ENCODE assay signal across 23 cellular contexts in genomic region chr15:96146711-96147110, GRCh38.
"Had no signal": no experiment of that assay in that cellular context is flagged by ENCODE, and none has a peak within 500 bp of the region (broad histone marks: within the 10 kb centered on the region; RNA-seq: fewer than 3 reads in every experiment).

No MANE protein-coding gene starts in this region.

- H3K27me3 Mint-ChIP-seq: naive B cell, type B pancreatic cell had no signal

- H3K27ac Mint-ChIP-seq: endodermal cell, immature natural killer cell, naive B cell, type B pancreatic cell had no signal

- H3K27me3 ChIP-seq: colonic mucosa, gastrocnemius medialis, neutrophil, right atrium auricular region, thyroid gland had no signal

- H3K4me3 ChIP-seq: colonic mucosa, gastrocnemius medialis, lung, right atrium auricular region, smooth muscle cell, suprapubic skin, thyroid gland had no signal

- H3K9me3 ChIP-seq: colonic mucosa, gastrocnemius medialis, neutrophil, right atrium auricular region, suprapubic skin, thyroid gland had no signal

- DNase-seq: cerebellar nuclear complex; colonic mucosa; dermis blood vessel endothelial cell; endodermal cell; erythroblast; gastrocnemius medialis; immature natural killer cell; kidney; left colon; left ventricle myocardium superior; mesendoderm; naive B cell; stimulated activated CD4-positive, alpha-beta T cell treated with anti-CD3 and anti-CD28 coated beads, Interleukin-2, amount 100 ng/mL, for 48 hours; stimulated activated naive CD4-positive, alpha-beta T cell treated with Interleukin-2 at 50 U/mL for 16 hours; thyroid gland had no signal

- H3K4me1 ChIP-seq: colonic mucosa, gastrocnemius medialis, right atrium auricular region, suprapubic skin, thyroid gland had no signal

- H3K36me3 Mint-ChIP-seq: immature natural killer cell, naive B cell had no signal

- H3K4me1 Mint-ChIP-seq: immature natural killer cell, naive B cell had no signal

- H3K27ac ChIP-seq: colonic mucosa, gastrocnemius medialis, neutrophil, right atrium auricular region, suprapubic skin, thyroid gland had no signal

- H3K4me2 ChIP-seq: smooth muscle cell had no signal

- FAIRE-seq: endothelial cell of umbilical vein, kidney, urothelium cell line had no signal

- H3K4me3 Mint-ChIP-seq: endodermal cell, immature natural killer cell, naive B cell, type B pancreatic cell had no signal

- H3K36me3 ChIP-seq: colonic mucosa, gastrocnemius medialis, neutrophil, right atrium auricular region, suprapubic skin, thyroid gland had no signal

- ATAC-seq: gastrocnemius medialis, left colon, left ventricle myocardium superior had no signal

- H3K9me3 Mint-ChIP-seq: endodermal cell had no signal
